Comparison of ENCODE assay signal across 34 cellular contexts in genomic region chr10:50885097-50885859, GRCh38. TPM values are rescaled to one million over a fixed set of nuclear protein-coding genes. Genes with fewer than 3 reads are reported as not detected.
A peak's percentile ranks its signal among the peaks of the same experiment; 100 is the strongest.
DNase-seq lines count a peak whose midpoint lies in the region; ATAC-seq and TF ChIP-seq lines count a peak whose summit lies in the region.
"Had no signal": no experiment of that assay in that cellular context is flagged by ENCODE, and none has a peak within 500 bp of the region (broad histone marks: within the 10 kb centered on the region; RNA-seq: fewer than 3 reads in every experiment).

Gene A1CF (minus strand): TSS chr10:50885627. CDS start chr10:50859940, 25,687 bp downstream.

- CTCF ChIA-PET in HCT116 (lab: Charles Lee) = no interaction called here

- no peak for TF ChIP-seq RAD21 in HCT116 (IDR thresholded peaks at IDR 0.05; ENCODE audit: low read depth)

- TF ChIP-seq POLR2A in HCT116 (IDR thresholded peaks at IDR 0.05; ENCODE audit: borderline replicate concordance, extremely low read depth, insufficient read depth, insufficient read length) (no peak), right lobe of liver (IDR thresholded peaks at IDR 0.05) (peak; percentile 90), transverse colon (IDR thresholded peaks at IDR 0.05) (peak; percentile 61)

- no peaks in the 10 kb centered on the region for H3K79me2 ChIP-seq in HCT116 (ENCODE audit: insufficient read depth, low read length)

- intact Hi-C loops in HCT116 (cut with micrococcal nuclease) = no loop called here
- intact Hi-C loops in right lobe of liver (cut with DNase I) = no loop called here
- intact Hi-C loops in transverse colon (cut with DNase I; ENCODE audit: low total_unique reads) = no loop called here

- no peak for ATAC-seq in HCT116
- peak; percentile 70 to 82 (median 75) for ATAC-seq in right lobe of liver
- ATAC-seq: GM23338; K562; stimulated activated naive CD8-positive, alpha-beta T cell treated with anti-CD3 and anti-CD28 coated beads, Interleukin-15, amount 100 ng/mL, for 72 hours had no signal

- H3K4me3 ChIP-seq in HCT116 (replicated peaks in 1 of 2; ENCODE audit: low read depth in 1 of 2, low read length in 2 of 2) (no peak within 1 kb of the TSS), endocrine pancreas (ENCODE audit: control insufficient read depth, insufficient read depth, low read length) (peak within 1 kb of the TSS; percentile 96), right lobe of liver (peak within 1 kb of the TSS; percentile 35 to 63 (median 57)), transverse colon (peak within 1 kb of the TSS in 3 of 4 donors; percentile 27 to 46 (median 28))
- H3K4me3 ChIP-seq: BLaER1, GM23338, K562, MG63, prostate gland, thyroid gland had no signal

- TF ChIP-seq CTCF in HCT116 (IDR thresholded peaks at IDR 0.05 in 2 of 3, conservative IDR thresholded peaks at IDR 0.05 in 1 of 3; ENCODE audit: borderline replicate concordance in 1 of 3, insufficient read depth in 1 of 3, low read depth in 2 of 3, low read length in 2 of 3) (no peak), right lobe of liver (IDR thresholded peaks at IDR 0.05) (no peak), transverse colon (IDR thresholded peaks at IDR 0.05) (no peak)

- H3K9ac ChIP-seq in HCT116 (ENCODE audit: low read length) (no peak within 1 kb of the TSS), endocrine pancreas (ENCODE audit: control insufficient read depth, insufficient read depth, low read length) (peak within 1 kb of the TSS; percentile 8)
- H3K9ac ChIP-seq: BLaER1 had no signal

- H3K4me1 ChIP-seq in HCT116 (ENCODE audit: control insufficient read depth in 1 of 2, insufficient read depth in 2 of 2, low read length in 2 of 2) (no peaks in the 10 kb centered on the region), endocrine pancreas (ENCODE audit: control insufficient read depth, insufficient read depth, low read length) (peaks cover 13% of the 10 kb centered on the region), right lobe of liver (peaks cover 0 to 30% (median 6%) of the 10 kb centered on the region in 4 donors), transverse colon (peaks cover 0 to 21% (median 9%) of the 10 kb centered on the region in 4 donors)
- H3K4me1 ChIP-seq: BLaER1, prostate gland, thyroid gland had no signal

- no TSS peak for BruUV-seq in HCT116 (replicated peaks; lab: Mats Ljungman, UMichigan)

- H3K9me3 ChIP-seq in HCT116 (ENCODE audit: control insufficient read depth in 1 of 2, insufficient read depth in 1 of 2, low read depth in 1 of 2, low read length in 2 of 2) = no peaks in the 10 kb centered on the region
- no peaks in the 10 kb centered on the region for H3K9me3 ChIP-seq in endocrine pancreas (ENCODE audit: control insufficient read depth, low read length)
- H3K9me3 ChIP-seq in right lobe of liver = no peaks in the 10 kb centered on the region
- H3K9me3 ChIP-seq in transverse colon = no peaks in the 10 kb centered on the region
- H3K9me3 ChIP-seq: BLaER1, MG63, neutrophil, prostate gland, thyroid gland had no signal

- POLR2A ChIA-PET in HCT116 (lab: Charles Lee) = no interaction called here

- H3K27me3 ChIP-seq in HCT116 (ENCODE audit: insufficient read depth, low read length) = no peaks in the 10 kb centered on the region
- no peaks in the 10 kb centered on the region for H3K27me3 ChIP-seq in endocrine pancreas (ENCODE audit: control insufficient read depth, insufficient read depth, low read length)
- no peaks in the 10 kb centered on the region for H3K27me3 ChIP-seq in right lobe of liver
- no peaks in the 10 kb centered on the region for H3K27me3 ChIP-seq in transverse colon
- H3K27me3 ChIP-seq: BLaER1, brain microvascular endothelial cell, MG63, neutrophil, thyroid gland had no signal

- DNase-seq in HCT116 (ENCODE audit: low read depth, low spot score) (no peak), right lobe of liver (peak in 1 of 3 donors; percentile 57), transverse colon (peak; percentile 25), NCI-H1694 treated with DMSO at 0.1 percent for 48 hours (lab: John Stamatoyannopoulos, UW) (no peak), superior temporal gyrus (ENCODE audit: extremely low spot score) (no peak), SIG-M5 treated with dmso at 0.1 percent for 504 hours (lab: John Stamatoyannopoulos, UW; ENCODE audit: unreplicated experiment) (no peak)
- DNase-seq: activated CD4-positive, alpha-beta memory T cell treated with anti-CD3 and anti-CD28 coated beads for 36 hours; activated CD4-positive, CD25-positive, alpha-beta regulatory T cell treated with anti-CD3 and anti-CD28 coated beads, Interleukin-2, amount 50 U/mL, for 72 hours; activated CD8-positive, alpha-beta memory T cell treated with anti-CD3 and anti-CD28 coated beads, Interleukin-2, amount 50 U/mL, for 4 hours; activated naive CD4-positive, alpha-beta T cell treated with anti-CD3 and anti-CD28 coated beads, Interleukin-2, amount 10 ng/mL, durations not matched to agents 7 days and 5 days; brain microvascular endothelial cell; effector CD4-positive, alpha-beta T cell; erythroblast; kidney glomerular epithelial cell; MG63; NCI-H1105 treated with DMSO at 0.1 percent for 48 hours; NCI-H2029 treated with DMSO at 0.1 percent for 48 hours; NCI-H2227 treated with DMSO at 0.1 percent for 48 hours; RPMI8226; stimulated activated CD4-positive, alpha-beta T cell treated with anti-CD3 and anti-CD28 coated beads, Interleukin-1b, Interleukin-23, amount 100 ng/mL, for 48 hours; stimulated activated CD8-positive, alpha-beta memory T cell treated with anti-CD3 and anti-CD28 coated beads, Interleukin-4, amount 100 ng/mL, for 48 hours; stimulated activated naive CD8-positive, alpha-beta T cell treated with anti-CD3 and anti-CD28 coated beads, Interleukin-15, amount 100 ng/mL, for 72 hours; thyroid gland had no signal

- H3K36me3 ChIP-seq in HCT116 (ENCODE audit: control insufficient read depth in 1 of 2, insufficient read depth in 2 of 2, low read length in 2 of 2) (no peaks in the 10 kb centered on the region), endocrine pancreas (ENCODE audit: control insufficient read depth, insufficient read depth, low read length) (no peaks in the 10 kb centered on the region), right lobe of liver (no peaks in the 10 kb centered on the region), transverse colon (no peaks in the 10 kb centered on the region)
- H3K36me3 ChIP-seq: BLaER1, brain microvascular endothelial cell, MG63, neutrophil, prostate gland, thyroid gland had no signal

- no peak for TF ChIP-seq EP300 in transverse colon (IDR thresholded peaks at IDR 0.05; ENCODE audit: low read depth)

- no peaks in the 10 kb centered on the region for H3K9me2 ChIP-seq in HCT116 (ENCODE audit: insufficient read depth)

- H3K27ac ChIP-seq in HCT116 (ENCODE audit: low read depth, low read length) (no peak within 1 kb of the TSS), right lobe of liver (peak within 1 kb of the TSS; percentile 79 to 82 (median 80)), transverse colon (peak within 1 kb of the TSS; percentile 54 to 83 (median 71))
- H3K27ac ChIP-seq: BLaER1, brain microvascular endothelial cell, neutrophil, prostate gland, thyroid gland had no signal

- no peaks in the 10 kb centered on the region for H4K20me1 ChIP-seq in HCT116 (ENCODE audit: insufficient read depth)
- H4K20me1 ChIP-seq: BLaER1 had no signal

- no peak within 1 kb of the TSS for H3K4me2 ChIP-seq in HCT116 (ENCODE audit: low read length)
- H3K4me2 ChIP-seq: BLaER1, GM23338 had no signal

- in situ Hi-C loops in transverse colon (cut with MboI; ENCODE audit: low pct_ligation_motif_present in 1 of 4, low pct_unique_long_range_greater_than_20kb in 1 of 4, low sequenced_read_pairs in 3 of 4) = no loop called here

- RAD21 ChIA-PET in HCT116 (lab: Charles Lee; ENCODE audit: low non-redundant PET in 1 of 2, low total read pairs in 2 of 2, uncharacterized antibody in 2 of 2, unreplicated experiment in 2 of 2) = no interaction called here

- 34% methylated on average over 7 of the region's 7 CpGs for WGBS in right lobe of liver (ENCODE audit: insufficient coverage, low coverage, low lambda C conversion rate, missing lambda C conversion rate)
- WGBS in transverse colon (ENCODE audit: low coverage in 1 of 2), 2 donors = 52 to 55% methylated on average over 7 of the region's 7 CpGs

- H2AFZ ChIP-seq in HCT116 (ENCODE audit: low read depth, low read length, poor library complexity, severe bottlenecking) = peak within 1 kb of the TSS; percentile 63
- H2AFZ ChIP-seq: GM23338 had no signal

TF ChIP-seq in HCT116, 20 proteins besides CTCF, POLR2A, EP300 and RAD21 (continues in another document):
- TF ChIP-seq EGR1 (IDR thresholded peaks at IDR 0.05; ENCODE audit: low read depth) = no peak
- TF ChIP-seq SRF (IDR thresholded peaks at IDR 0.05; ENCODE audit: low read depth) = no peak
- TF ChIP-seq ZNF274 (IDR thresholded peaks at IDR 0.05; ENCODE audit: low read depth, low read length) = no peak
- TF ChIP-seq YY1 (IDR thresholded peaks at IDR 0.05; ENCODE audit: extremely low read depth, insufficient replicate concordance, low read depth, low read length) = no peak
- no peak for TF ChIP-seq CEBPB (IDR thresholded peaks at IDR 0.05; ENCODE audit: low read depth)
- no peak for TF ChIP-seq SP1 (IDR thresholded peaks at IDR 0.05; ENCODE audit: low read depth)
- TF ChIP-seq MAX (IDR thresholded peaks at IDR 0.05) = no peak
- TF ChIP-seq ATF3 (IDR thresholded peaks at IDR 0.05) = no peak
- TF ChIP-seq ELF1 (IDR thresholded peaks at IDR 0.05; ENCODE audit: borderline replicate concordance, low read depth) = no peak
- no peak for TF ChIP-seq EZH2 (IDR thresholded peaks at IDR 0.05)
- TF ChIP-seq TCF7L2 (IDR thresholded peaks at IDR 0.05; ENCODE audit: borderline replicate concordance, extremely low read depth, insufficient read depth, insufficient read length) = no peak
- no peak for TF ChIP-seq CBX3 (IDR thresholded peaks at IDR 0.05; ENCODE audit: low read depth)
- no peak for TF ChIP-seq POLR2AphosphoS5 (IDR thresholded peaks at IDR 0.05; ENCODE audit: low read depth, low read length)
- TF ChIP-seq JUND (IDR thresholded peaks at IDR 0.05) = no peak
- TF ChIP-seq EZH2phosphoT487 (IDR thresholded peaks at IDR 0.05; ENCODE audit: borderline replicate concordance) = no peak

RNA-seq across cellular contexts. Expression of gene A1CF, which starts in this region (rescaled TPM):
- total RNA-seq in HCT116 (2021; ENCODE audit: unreplicated experiment) = 0.30 TPM
- 0.04 TPM in 1 of 2 replicates, not detected in the other for polyA plus RNA-seq in HCT116 (2012)
- 100 to 1,000 TPM; 101 to 261 (median 171) TPM for total RNA-seq in right lobe of liver
- total RNA-seq in transverse colon = 10 to 100 TPM; 31.0 to 90.6 (median 63.4) TPM
- total RNA-seq: activated CD4-positive, alpha-beta memory T cell treated with anti-CD3 and anti-CD28 coated beads for 36 hours; activated T-helper 1 cell treated with anti-CD3 and anti-CD28 coated beads, Interleukin-12 subunit alpha, Interleukin-12 subunit beta, Interleukin-2, Interleukin-4 antibody, amounts not matched to agents 30 ng/mL and 10 ng/mL and 1 ng/mL, durations not matched to agents 14 hours and 24 hours and 36 hours; GM23338; myocyte; prostate gland; SK-MEL-5; T-helper 1 cell treated with Interleukin-12 subunit alpha and Interleukin-12 subunit beta and Interleukin-4 antibody, amounts not matched to agents 30 ng/mL and 1 ng/mL, for 36 hours; thyroid gland had no signal
- polyA plus RNA-seq: AG04450, K562 had no signal

Comparison
In these comparisons a context has a peak if more than half of its experiments do, and no peak if none do; other contexts are left out.
1. RNA of gene A1CF (total RNA-seq): 101 to 261 TPM in right lobe of liver and 31.0 to 90.6 TPM in transverse colon; 0.30 TPM in HCT116 (single experiment); every median in the first group is over 10 times any median in the second.
2. H3K4me3 ChIP-seq: peak in endocrine pancreas (single experiment), right lobe of liver (3 of 3) and transverse colon (3 of 4); none in HCT116 (0 of 2).